ENCODE assay signal across 7 cellular contexts in genomic region chr22:22734395-22735272, GRCh38.
DNase-seq lines count a peak whose midpoint lies in the region; ATAC-seq and TF ChIP-seq lines count a peak whose summit lies in the region.
"Not testable (repeated sequence)": the region's sequence is repeated elsewhere in the genome, so short reads cannot be mapped to it uniquely, and the experiment has no call there.

No MANE protein-coding gene starts in this region.

- intact Hi-C loops in natural killer cell (cut with micrococcal nuclease), result not testable (repeated sequence)

- not testable (repeated sequence) for H3K9me3 ChIP-seq in T-helper 17 cell (ENCODE audit: control insufficient read depth, low read length, poor library complexity, severe bottlenecking); endodermal cell (ENCODE audit: control insufficient read depth, low read length)

- ATAC-seq in GM23338, result peak; percentile 96
- ATAC-seq in T-helper 17 cell; natural killer cell; stimulated activated naive CD8-positive, alpha-beta T cell treated with anti-CD3 and anti-CD28 coated beads, Interleukin-15, amount 100 ng/mL, for 72 hours: not testable (repeated sequence)

- H3K36me3 ChIP-seq in GM23338 (ENCODE audit: insufficient read depth); endodermal cell (ENCODE audit: control insufficient read depth, insufficient read depth, low read length): not testable (repeated sequence)

- H3K36me3 Mint-ChIP-seq in GM23338 (ENCODE audit: low read depth); T-helper 17 cell (ENCODE audit: low read depth); endodermal cell (ENCODE audit: low read depth); natural killer cell: not testable (repeated sequence)

- 88 to 89% methylated on average over 9 to 14 of the region's 17 CpGs for WGBS in endodermal cell (ENCODE audit: insufficient coverage in 1 of 2, insufficient read length in 1 of 2), 2 experiments

- H3K4me1 Mint-ChIP-seq in GM23338; T-helper 17 cell; endodermal cell; stimulated activated naive CD8-positive, alpha-beta T cell treated with anti-CD3 and anti-CD28 coated beads, Interleukin-15, amount 100 ng/mL, for 72 hours: not testable (repeated sequence)
- peaks cover 47 to 49% of the 10 kb centered on the region in 2 donors for H3K4me1 Mint-ChIP-seq in natural killer cell

- not testable (repeated sequence) for H3K27ac ChIP-seq in GM23338 (ENCODE audit: low read depth); endodermal cell (ENCODE audit: low read depth, low read length)

- not testable (repeated sequence) for H3K4me3 ChIP-seq in GM23338; endodermal cell (ENCODE audit: low read length)

- not testable (repeated sequence) for H3K9ac ChIP-seq in endodermal cell (ENCODE audit: extremely low read depth, low read length, poor library complexity, severe bottlenecking)

- not testable (repeated sequence) for H3K4me1 ChIP-seq in GM23338 (ENCODE audit: insufficient read depth); endodermal cell (ENCODE audit: control insufficient read depth, insufficient read depth, low read length)

- not testable (repeated sequence) for H3K9me3 Mint-ChIP-seq in GM23338; endodermal cell; natural killer cell; stimulated activated naive CD8-positive, alpha-beta T cell treated with anti-CD3 and anti-CD28 coated beads, Interleukin-15, amount 100 ng/mL, for 72 hours

- not testable (repeated sequence) for H3K4me3 Mint-ChIP-seq in GM23338; T-helper 17 cell; endodermal cell; stimulated activated naive CD8-positive, alpha-beta T cell treated with anti-CD3 and anti-CD28 coated beads, Interleukin-15, amount 100 ng/mL, for 72 hours
- peak overlapping the region; percentile 82 for H3K4me3 Mint-ChIP-seq in natural killer cell

- not testable (repeated sequence) for H4K20me1 ChIP-seq in GM23338 (replicated peaks; ENCODE audit: insufficient read depth)

- TF ChIP-seq CTCF in GM23338 (conservative IDR thresholded peaks at IDR 0.05; ENCODE audit: low read depth in 2 of 2); endodermal cell (conservative IDR thresholded peaks at IDR 0.05); natural killer cell (IDR thresholded peaks at IDR 0.05): not testable (repeated sequence)

- H3K4me2 ChIP-seq in GM23338, result not testable (repeated sequence)

- H3K27ac Mint-ChIP-seq in GM23338, endodermal cell: not testable (repeated sequence)
- peak overlapping the region; percentile 37 for H3K27ac Mint-ChIP-seq in T-helper 17 cell
- H3K27ac Mint-ChIP-seq in natural killer cell, result peak overlapping the region; percentile 78 to 80
- H3K27ac Mint-ChIP-seq in stimulated activated naive CD8-positive, alpha-beta T cell treated with anti-CD3 and anti-CD28 coated beads, Interleukin-15, amount 100 ng/mL, for 72 hours, result peak overlapping the region; percentile 17 to 79

- not testable (repeated sequence) for H3F3A ChIP-seq in GM23338 (replicated peaks; ENCODE audit: low read depth)

- not testable (repeated sequence) for H2AFZ ChIP-seq in GM23338

- H3K9me2 ChIP-seq in GM23338 (ENCODE audit: insufficient read depth), result not testable (repeated sequence)

- peak; percentile 24 for DNase-seq in CD1c-positive myeloid dendritic cell (ENCODE audit: extremely low spot score)
- DNase-seq in GM23338 (ENCODE audit: low spot score), result peak; percentile 45
- not testable (repeated sequence) for DNase-seq in T-helper 17 cell; stimulated activated naive CD8-positive, alpha-beta T cell treated with anti-CD3 and anti-CD28 coated beads, Interleukin-15, amount 100 ng/mL, for 72 hours
- peak; percentile 82 for DNase-seq in endodermal cell
- DNase-seq in iPS-NIHi7 (ENCODE audit: extremely low spot score), result peak; percentile 47
- peak; percentile 12 for DNase-seq in natural killer cell

- not testable (repeated sequence) for H3K79me2 ChIP-seq in GM23338 (replicated peaks; ENCODE audit: insufficient read depth)

- peaks cover 52% of the 10 kb centered on the region for H3K27me3 Mint-ChIP-seq in GM23338 (ENCODE audit: insufficient read depth, low read depth, poor library complexity)
- peaks cover 43% of the 10 kb centered on the region for H3K27me3 Mint-ChIP-seq in T-helper 17 cell
- peaks cover 70% of the 10 kb centered on the region for H3K27me3 Mint-ChIP-seq in endodermal cell (ENCODE audit: insufficient read depth)
- not testable (repeated sequence) for H3K27me3 Mint-ChIP-seq in natural killer cell (ENCODE audit: low read depth in 2 of 2)
- peaks cover 33% of the 10 kb centered on the region for H3K27me3 Mint-ChIP-seq in stimulated activated naive CD8-positive, alpha-beta T cell treated with anti-CD3 and anti-CD28 coated beads, Interleukin-15, amount 100 ng/mL, for 72 hours

- H3K27me3 ChIP-seq in GM23338 (ENCODE audit: insufficient read depth) (peaks cover 99% of the 10 kb centered on the region), endodermal cell (ENCODE audit: control insufficient read depth, insufficient read depth, low read length, poor library complexity, severe bottlenecking) (peaks cover 39% of the 10 kb centered on the region)
